ENCODE assay signal across 20 cellular contexts in genomic region chr1:189637041-189637440, GRCh38.
"Had no signal": no experiment of that assay in that cellular context is flagged by ENCODE, and none has a peak within 500 bp of the region (broad histone marks: within the 10 kb centered on the region; RNA-seq: fewer than 3 reads in every experiment).

No MANE protein-coding gene starts in this region.

- H3K4me3 ChIP-seq: lung, pancreas, right lobe of liver, smooth muscle cell, suprapubic skin, transverse colon, upper lobe of right lung, uterus had no signal

- ATAC-seq: effector memory CD8-positive, alpha-beta T cell; natural killer cell; pancreas; right lobe of liver; stimulated activated naive CD8-positive, alpha-beta T cell treated with anti-CD3 and anti-CD28 coated beads, Interleukin-15, amount 100 ng/mL, for 72 hours; upper lobe of right lung had no signal

- H3K36me3 ChIP-seq: neutrophil, pancreas, right lobe of liver, suprapubic skin, transverse colon, upper lobe of right lung, uterus had no signal

- H3K4me1 ChIP-seq: pancreas, right lobe of liver, suprapubic skin, transverse colon, upper lobe of right lung, uterus had no signal

- DNase-seq: cortex of kidney; effector memory CD8-positive, alpha-beta T cell; hypothalamus; immature natural killer cell; natural killer cell; pancreas; right lobe of liver; stimulated activated CD4-positive, alpha-beta T cell treated with anti-CD3 and anti-CD28 coated beads, Interleukin-12 subunit alpha, Interleukin-12 subunit beta, amount 100 ng/mL, for 4 hours; stimulated activated CD4-positive, alpha-beta T cell treated with anti-CD3 and anti-CD28 coated beads, Interleukin-1b, Interleukin-23, amount 100 ng/mL, for 48 hours; stimulated activated CD4-positive, alpha-beta T cell treated with anti-CD3 and anti-CD28 coated beads, Interleukin-4, amount 100 ng/mL, for 1 hour; stimulated activated CD8-positive, alpha-beta memory T cell treated with anti-CD3 and anti-CD28 coated beads, Interleukin-4, amount 100 ng/mL, for 48 hours; stimulated activated naive CD4-positive, alpha-beta T cell; stimulated activated naive CD8-positive, alpha-beta T cell treated with anti-CD3 and anti-CD28 coated beads, Interleukin-15, amount 100 ng/mL, for 72 hours; transverse colon; upper lobe of right lung; uterus had no signal

- H3K9me3 ChIP-seq: neutrophil, pancreas, right lobe of liver, suprapubic skin, transverse colon, upper lobe of right lung, uterus had no signal

- H3K4me2 ChIP-seq: smooth muscle cell had no signal

- H3K27ac ChIP-seq: neutrophil, pancreas, right lobe of liver, suprapubic skin, transverse colon, upper lobe of right lung, uterus had no signal

- H3K27me3 ChIP-seq: neutrophil, pancreas, right lobe of liver, suprapubic skin, transverse colon, upper lobe of right lung, uterus had no signal
